ENCODE assay signal across 8 cellular contexts in the genomic region with DNA sequence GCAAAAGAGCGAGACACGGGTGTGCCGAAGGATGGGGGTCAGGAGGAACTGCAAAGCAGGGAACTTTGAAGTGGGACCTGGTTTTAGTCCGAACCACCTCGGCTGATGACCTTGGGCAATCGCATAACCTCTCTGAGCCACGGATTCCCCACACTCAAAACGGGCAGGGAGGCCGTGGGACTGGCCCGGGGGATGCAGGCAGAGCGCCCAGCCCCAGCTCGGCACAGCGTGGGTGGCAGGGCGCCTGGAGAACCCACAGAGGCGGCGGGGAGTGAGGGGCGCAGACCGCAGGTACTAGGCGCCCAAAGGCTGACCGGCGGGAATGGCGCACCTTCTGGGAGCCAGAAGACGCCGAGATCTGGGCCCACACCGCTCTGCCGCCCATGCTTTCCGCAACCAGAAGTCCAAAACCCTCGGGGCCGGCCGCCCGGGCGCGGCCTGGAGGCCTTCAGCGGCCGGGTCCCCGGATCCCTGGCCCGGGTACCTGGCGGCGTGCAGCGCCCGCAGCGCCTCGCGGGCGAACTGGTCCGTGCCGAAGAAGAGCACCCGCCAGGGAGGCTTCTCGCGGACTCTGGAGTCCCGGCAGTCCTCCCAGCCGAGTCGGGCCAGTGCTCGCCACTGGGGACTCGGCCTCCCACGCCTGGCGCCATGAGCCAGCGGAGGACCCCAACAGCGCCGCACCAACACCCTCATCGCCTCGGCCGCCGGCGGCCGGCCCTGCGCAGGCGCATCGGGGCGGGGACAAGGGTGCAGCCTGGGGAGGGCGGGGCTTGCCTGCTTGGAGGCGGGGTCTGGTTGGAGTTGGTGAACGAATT. TPM values are rescaled to one million over a fixed set of nuclear protein-coding genes. Genes with fewer than 3 reads are reported as not detected.
DNase-seq lines count a peak whose midpoint lies in the region; ATAC-seq and TF ChIP-seq lines count a peak whose summit lies in the region.

A gene (minus strand): TSS at position 719 of the 815 bp plus-strand sequence. CDS start 26 bp downstream, at position 693.

- peak; percentile 17; the same call in 1 of the 2 replicates for TF ChIP-seq CTCF in SK-N-SH (IDR thresholded peaks at IDR 0.05)

- H3K4me3 ChIP-seq in SK-N-SH (ENCODE audit: low read depth in 2 of 2, low read length in 1 of 2), result peak within 1 kb of the TSS; percentile 76 to 92

- WGBS in SK-N-SH (ENCODE audit: low lambda C conversion rate), result under 1% methylated on average over 35 of the region's 73 CpGs

- H3K27ac Mint-ChIP-seq in activated naive CD4-positive, alpha-beta T cell treated with anti-CD3 and anti-CD28 coated beads, Interleukin-2, amount 10 ng/mL, durations not matched to agents 7 days and 5 days, result peak within 1 kb of the TSS; percentile 79

- DNase-seq in DMS79 (lab: John Stamatoyannopoulos, UW) (peak; percentile 4), LHCN-M2 (ENCODE audit: low read depth) (peak; percentile 75), SK-N-SH (peak; percentile 99), globus pallidus (ENCODE audit: low spot score) (peak; percentile 86), occipital lobe (lab: John Stamatoyannopoulos, UW) (peak; percentile 89), superior temporal gyrus (ENCODE audit: extremely low spot score) (peak; percentile 89)
- DNase-seq in activated naive CD4-positive, alpha-beta T cell treated with anti-CD3 and anti-CD28 coated beads, Interleukin-2, amount 10 ng/mL, durations not matched to agents 7 days and 5 days, result peak; percentile 96

- H3K4me2 ChIP-seq in SK-N-SH, result peak within 1 kb of the TSS; percentile 95

- peak within 1 kb of the TSS; percentile 75 for H3K9ac ChIP-seq in SK-N-SH

- no peaks in the 10 kb centered on the region for H3K27me3 ChIP-seq in SK-N-SH (ENCODE audit: insufficient read depth)

- peaks cover 18% of the 10 kb centered on the region for H3K36me3 Mint-ChIP-seq in activated naive CD4-positive, alpha-beta T cell treated with anti-CD3 and anti-CD28 coated beads, Interleukin-2, amount 10 ng/mL, durations not matched to agents 7 days and 5 days

- no peaks in the 10 kb centered on the region for H3K9me2 ChIP-seq in SK-N-SH

- H3K9me3 Mint-ChIP-seq in activated naive CD4-positive, alpha-beta T cell treated with anti-CD3 and anti-CD28 coated beads, Interleukin-2, amount 10 ng/mL, durations not matched to agents 7 days and 5 days, result no peaks in the 10 kb centered on the region

- H4K20me1 ChIP-seq in SK-N-SH (ENCODE audit: insufficient read depth), result no peaks in the 10 kb centered on the region

- peaks cover 0 to 6% of the 10 kb centered on the region in 2 experiments; a peak in 2 of 4 replicates for H3K4me1 ChIP-seq in SK-N-SH (ENCODE audit: control insufficient read depth in 1 of 2, insufficient read depth in 2 of 2, low read depth in 1 of 2, low read length in 1 of 2)

- H3K27ac ChIP-seq in SK-N-SH (ENCODE audit: low read depth in 2 of 2, low read length in 1 of 2), result peak within 1 kb of the TSS; percentile 26 to 53; a peak in 3 of 4 replicates

- H3K27me3 Mint-ChIP-seq in activated naive CD4-positive, alpha-beta T cell treated with anti-CD3 and anti-CD28 coated beads, Interleukin-2, amount 10 ng/mL, durations not matched to agents 7 days and 5 days, result peaks cover 24% of the 10 kb centered on the region

- peaks cover 10 to 23% of the 10 kb centered on the region in 2 experiments for H3K36me3 ChIP-seq in SK-N-SH (replicated peaks in 1 of 2; ENCODE audit: control insufficient read depth in 1 of 2, insufficient read depth in 2 of 2, low read length in 1 of 2)

- peak within 1 kb of the TSS; percentile 87 for H3K4me3 Mint-ChIP-seq in activated naive CD4-positive, alpha-beta T cell treated with anti-CD3 and anti-CD28 coated beads, Interleukin-2, amount 10 ng/mL, durations not matched to agents 7 days and 5 days

- H3K4me1 Mint-ChIP-seq in activated naive CD4-positive, alpha-beta T cell treated with anti-CD3 and anti-CD28 coated beads, Interleukin-2, amount 10 ng/mL, durations not matched to agents 7 days and 5 days, result peaks cover 26% of the 10 kb centered on the region

- peak within 1 kb of the TSS; percentile 93 for H2AFZ ChIP-seq in SK-N-SH (ENCODE audit: low read depth)

- TF ChIP-seq EP300 in SK-N-SH (IDR thresholded peaks at IDR 0.05; ENCODE audit: borderline replicate concordance in 1 of 2, low read depth in 1 of 2, low read length in 1 of 2), result no peak

- no peaks in the 10 kb centered on the region for H3F3A ChIP-seq in SK-N-SH (replicated peaks; ENCODE audit: insufficient read depth)

- no peak for TF ChIP-seq RAD21 in SK-N-SH (IDR thresholded peaks at IDR 0.05; ENCODE audit: low read length)

- ATAC-seq in GM21529 (IDR thresholded peaks at IDR 0.05; ENCODE audit: unreplicated experiment), result peak; percentile 76

- no peaks in the 10 kb centered on the region for H3K9me3 ChIP-seq in SK-N-SH

- peaks cover 25% of the 10 kb centered on the region for H3K79me2 ChIP-seq in SK-N-SH (ENCODE audit: insufficient read depth)

- CTCF ChIA-PET in SK-N-SH (lab: Yijun Ruan, JAX), result no interaction called here
- CTCF ChIA-PET in activated naive CD4-positive, alpha-beta T cell treated with anti-CD3 and anti-CD28 coated beads, Interleukin-2, amount 10 ng/mL, durations not matched to agents 7 days and 5 days (lab: Charles Lee), result no interaction called here

- POLR2A ChIA-PET in SK-N-SH (lab: Yijun Ruan, JAX), result no interaction called here

TF ChIP-seq in SK-N-SH, 30 proteins besides CTCF, POLR2A, EP300 and RAD21 (continues in another document):
- TF ChIP-seq NFIC (IDR thresholded peaks at IDR 0.05; ENCODE audit: borderline replicate concordance) (no peak), FOXJ3 (CRISPR knock-in tag; IDR thresholded peaks at IDR 0.05) (no peak), GATA2 (CRISPR knock-in tag; IDR thresholded peaks at IDR 0.05) (no peak), FOXM1 (IDR thresholded peaks at IDR 0.05; ENCODE audit: low read depth) (no peak), SMC3 (IDR thresholded peaks at IDR 0.05; ENCODE audit: low read depth, low read length) (no peak), CHD2 (IDR thresholded peaks at IDR 0.05; ENCODE audit: low read length, partially characterized antibody) (no peak), RXRA (IDR thresholded peaks at IDR 0.05; ENCODE audit: borderline replicate concordance, low read depth) (no peak), NRF1 (IDR thresholded peaks at IDR 0.05; ENCODE audit: low read depth, low read length) (peak; percentile 91), JUND (IDR thresholded peaks at IDR 0.05) (no peak), MXI1 (IDR thresholded peaks at IDR 0.05; ENCODE audit: low read depth, low read length) (peak; percentile 75), YY1 (IDR thresholded peaks at IDR 0.05; ENCODE audit: low read depth) (peak; percentile 69), SIN3A (IDR thresholded peaks at IDR 0.05; ENCODE audit: borderline replicate concordance, low read depth, low read length) (peak; percentile 42; the same call in 1 of the 2 replicates)
- TF ChIP-seq, protein P1, sequence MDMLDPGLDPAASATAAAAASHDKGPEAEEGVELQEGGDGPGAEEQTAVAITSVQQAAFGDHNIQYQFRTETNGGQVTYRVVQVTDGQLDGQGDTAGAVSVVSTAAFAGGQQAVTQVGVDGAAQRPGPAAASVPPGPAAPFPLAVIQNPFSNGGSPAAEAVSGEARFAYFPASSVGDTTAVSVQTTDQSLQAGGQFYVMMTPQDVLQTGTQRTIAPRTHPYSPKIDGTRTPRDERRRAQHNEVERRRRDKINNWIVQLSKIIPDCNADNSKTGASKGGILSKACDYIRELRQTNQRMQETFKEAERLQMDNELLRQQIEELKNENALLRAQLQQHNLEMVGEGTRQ (IDR thresholded peaks at IDR 0.05; ENCODE audit: borderline replicate concordance, low read depth, low read length), result no peak
- TF ChIP-seq, protein P2, sequence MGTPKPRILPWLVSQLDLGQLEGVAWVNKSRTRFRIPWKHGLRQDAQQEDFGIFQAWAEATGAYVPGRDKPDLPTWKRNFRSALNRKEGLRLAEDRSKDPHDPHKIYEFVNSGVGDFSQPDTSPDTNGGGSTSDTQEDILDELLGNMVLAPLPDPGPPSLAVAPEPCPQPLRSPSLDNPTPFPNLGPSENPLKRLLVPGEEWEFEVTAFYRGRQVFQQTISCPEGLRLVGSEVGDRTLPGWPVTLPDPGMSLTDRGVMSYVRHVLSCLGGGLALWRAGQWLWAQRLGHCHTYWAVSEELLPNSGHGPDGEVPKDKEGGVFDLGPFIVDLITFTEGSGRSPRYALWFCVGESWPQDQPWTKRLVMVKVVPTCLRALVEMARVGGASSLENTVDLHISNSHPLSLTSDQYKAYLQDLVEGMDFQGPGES (IDR thresholded peaks at IDR 0.05; ENCODE audit: low read depth, low read length), result no peak
- TF ChIP-seq, protein P3, sequence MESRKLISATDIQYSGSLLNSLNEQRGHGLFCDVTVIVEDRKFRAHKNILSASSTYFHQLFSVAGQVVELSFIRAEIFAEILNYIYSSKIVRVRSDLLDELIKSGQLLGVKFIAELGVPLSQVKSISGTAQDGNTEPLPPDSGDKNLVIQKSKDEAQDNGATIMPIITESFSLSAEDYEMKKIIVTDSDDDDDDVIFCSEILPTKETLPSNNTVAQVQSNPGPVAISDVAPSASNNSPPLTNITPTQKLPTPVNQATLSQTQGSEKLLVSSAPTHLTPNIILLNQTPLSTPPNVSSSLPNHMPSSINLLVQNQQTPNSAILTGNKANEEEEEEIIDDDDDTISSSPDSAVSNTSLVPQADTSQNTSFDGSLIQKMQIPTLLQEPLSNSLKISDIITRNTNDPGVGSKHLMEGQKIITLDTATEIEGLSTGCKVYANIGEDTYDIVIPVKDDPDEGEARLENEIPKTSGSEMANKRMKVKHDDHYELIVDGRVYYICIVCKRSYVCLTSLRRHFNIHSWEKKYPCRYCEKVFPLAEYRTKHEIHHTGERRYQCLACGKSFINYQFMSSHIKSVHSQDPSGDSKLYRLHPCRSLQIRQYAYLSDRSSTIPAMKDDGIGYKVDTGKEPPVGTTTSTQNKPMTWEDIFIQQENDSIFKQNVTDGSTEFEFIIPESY (IDR thresholded peaks at IDR 0.05; ENCODE audit: borderline replicate concordance, low read depth), result no peak
- TF ChIP-seq, protein P4, sequence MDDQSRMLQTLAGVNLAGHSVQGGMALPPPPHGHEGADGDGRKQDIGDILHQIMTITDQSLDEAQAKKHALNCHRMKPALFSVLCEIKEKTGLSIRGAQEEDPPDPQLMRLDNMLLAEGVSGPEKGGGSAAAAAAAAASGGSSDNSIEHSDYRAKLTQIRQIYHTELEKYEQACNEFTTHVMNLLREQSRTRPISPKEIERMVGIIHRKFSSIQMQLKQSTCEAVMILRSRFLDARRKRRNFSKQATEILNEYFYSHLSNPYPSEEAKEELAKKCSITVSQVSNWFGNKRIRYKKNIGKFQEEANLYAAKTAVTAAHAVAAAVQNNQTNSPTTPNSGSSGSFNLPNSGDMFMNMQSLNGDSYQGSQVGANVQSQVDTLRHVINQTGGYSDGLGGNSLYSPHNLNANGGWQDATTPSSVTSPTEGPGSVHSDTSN (IDR thresholded peaks at IDR 0.05), result no peak

RNA-seq across cellular contexts. Expression of the gene that starts here (rescaled TPM):
- total RNA-seq in LHCN-M2 (2014; rRNA removed) (28.7 and 36.5 TPM in 2 replicates), occipital lobe (16.1 TPM)
- 9.3 TPM for polyA plus RNA-seq in LHCN-M2 (2012)
- polyA plus RNA-seq in SK-N-SH (2012; rRNA removed), result 12.1 and 12.7 TPM in 2 replicates
- 14.1 and 14.6 TPM in 2 replicates for polyA plus RNA-seq in SK-N-SH (2012; cell fraction: cytosol; rRNA removed)
- polyA plus RNA-seq in SK-N-SH (2012; cell fraction: nucleus; rRNA removed), result 6.7 and 7.9 TPM in 2 replicates

Comparison
In these comparisons a context has a peak if more than half of its experiments do, and no peak if none do; other contexts are left out.
1. Peak in every context shown above with its lines: DNase-seq, ATAC-seq, H3K4me3 ChIP-seq and H3K27ac ChIP-seq.
2. DNase-seq: peak in every context shown above with its lines; median percentile 99 in SK-N-SH; 96 in activated naive CD4-positive, alpha-beta T cell treated with anti-CD3 and anti-CD28 coated beads, Interleukin-2, amount 10 ng/mL, durations not matched to agents 7 days and 5 days; 89 in occipital lobe; 89 in superior temporal gyrus; 86 in globus pallidus; 75 in LHCN-M2; 4 in DMS79.